In the genomic region with DNA sequence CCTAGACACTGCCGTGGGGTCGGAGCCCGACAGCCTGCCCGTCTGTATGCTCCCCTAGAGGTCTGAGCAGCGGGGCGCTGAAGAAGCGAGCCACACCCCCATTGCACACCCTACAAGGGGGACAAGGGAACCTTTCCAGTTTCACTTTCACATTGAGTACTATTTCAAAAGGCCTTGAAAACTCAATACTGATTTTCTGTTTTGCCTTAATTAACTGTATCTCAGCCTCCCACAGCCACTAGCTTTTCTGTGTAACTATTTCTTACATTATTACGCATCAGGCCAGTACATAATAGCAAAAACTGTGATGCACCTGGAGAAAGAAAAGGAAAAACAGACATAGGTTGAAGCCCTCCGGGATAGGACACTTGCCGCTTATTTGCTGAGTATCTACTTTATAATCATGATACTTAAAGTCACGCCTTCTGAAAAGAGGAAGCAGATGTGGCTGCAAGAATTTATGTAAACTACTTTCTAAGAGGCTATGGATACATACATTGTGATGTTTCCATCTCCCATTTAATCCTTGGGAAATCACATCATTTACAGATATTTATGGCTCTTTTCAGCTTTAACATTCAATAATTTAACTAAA, we compare ENCODE assay signal across 9 cellular contexts.
DNase-seq lines count a peak whose midpoint lies in the region; ATAC-seq lines count a peak whose summit lies in the region.
"Had no signal": no experiment of that assay in that cellular context is flagged by ENCODE, and none has a peak within 500 bp of the region (broad histone marks: within the 10 kb centered on the region; RNA-seq: fewer than 3 reads in every experiment).

No MANE protein-coding gene starts in this region.

- H3K27me3 Mint-ChIP-seq in activated naive CD8-positive, alpha-beta T cell treated with anti-CD3 and anti-CD28 coated beads, Interleukin-2, amount 50 U/mL, for 24 hours, result no peaks in the 10 kb centered on the region

- H3K27ac Mint-ChIP-seq in activated naive CD8-positive, alpha-beta T cell treated with anti-CD3 and anti-CD28 coated beads, Interleukin-2, amount 50 U/mL, for 24 hours, result peak overlapping the region; percentile 22

- in situ Hi-C loops in G401 (cut with HindIII; ENCODE audit: low sequenced_read_pairs), result no loop called here

- DNase-seq in COR-L47 (lab: John Stamatoyannopoulos, UW) (peak; percentile 4), RPMI8226 (peak; percentile 58), GM19240 (ENCODE audit: insufficient read length, low spot score) (no peak), G401 (ENCODE audit: low spot score) (no peak), hepatic stellate cell (ENCODE audit: low spot score) (no peak)
- DNase-seq in activated naive CD8-positive, alpha-beta T cell treated with anti-CD3 and anti-CD28 coated beads, Interleukin-2, amount 50 U/mL, for 24 hours, result peak; percentile 36
- DNase-seq: kidney glomerular epithelial cell had no signal

- H3K9me3 Mint-ChIP-seq in activated naive CD8-positive, alpha-beta T cell treated with anti-CD3 and anti-CD28 coated beads, Interleukin-2, amount 50 U/mL, for 24 hours, result no peaks in the 10 kb centered on the region

- peaks cover 15% of the 10 kb centered on the region for H3K4me1 Mint-ChIP-seq in activated naive CD8-positive, alpha-beta T cell treated with anti-CD3 and anti-CD28 coated beads, Interleukin-2, amount 50 U/mL, for 24 hours

- ATAC-seq in HG02884 (IDR thresholded peaks at IDR 0.05; ENCODE audit: unreplicated experiment) (peak; percentile 86), HG03175 (IDR thresholded peaks at IDR 0.05; ENCODE audit: unreplicated experiment) (no peak)
- peak; percentile 72 for ATAC-seq in activated naive CD8-positive, alpha-beta T cell treated with anti-CD3 and anti-CD28 coated beads, Interleukin-2, amount 50 U/mL, for 24 hours

- H3K36me3 Mint-ChIP-seq in activated naive CD8-positive, alpha-beta T cell treated with anti-CD3 and anti-CD28 coated beads, Interleukin-2, amount 50 U/mL, for 24 hours (ENCODE audit: low read depth), result no peaks in the 10 kb centered on the region

- H3K4me3 Mint-ChIP-seq in activated naive CD8-positive, alpha-beta T cell treated with anti-CD3 and anti-CD28 coated beads, Interleukin-2, amount 50 U/mL, for 24 hours, result peak overlapping the region; percentile 71

Comparison
In these comparisons a context has a peak if more than half of its experiments do, and no peak if none do; other contexts are left out.
1. DNase-seq: peak in COR-L47 (single experiment), RPMI8226 (single experiment) and activated naive CD8-positive, alpha-beta T cell treated with anti-CD3 and anti-CD28 coated beads, Interleukin-2, amount 50 U/mL, for 24 hours (single experiment); none in GM19240 (single experiment), G401 (single experiment) and hepatic stellate cell (single experiment).